Comparison of ENCODE assay signal across 1 cellular context in the genomic region with DNA sequence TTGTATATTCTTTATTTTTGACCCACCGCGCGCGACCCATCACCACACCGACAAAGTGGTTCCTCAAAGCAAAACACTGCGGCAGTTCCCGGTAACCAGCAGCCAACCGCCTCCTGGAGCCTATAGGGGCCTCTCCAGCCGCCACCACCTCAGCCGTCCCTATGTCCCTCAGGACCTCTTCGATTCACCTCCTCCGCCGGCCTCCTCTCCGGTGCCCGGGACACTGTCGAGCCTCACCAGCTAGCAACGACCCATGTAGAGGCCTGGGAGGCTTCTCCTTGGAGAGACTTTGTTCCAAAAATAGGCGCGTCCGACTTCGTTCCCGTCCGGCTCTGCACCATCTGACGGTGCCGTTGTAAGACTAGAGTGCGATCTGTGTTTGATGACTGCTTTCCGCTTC.
TF ChIP-seq lines count a peak whose summit lies in the region.

No MANE protein-coding gene starts in this region.

TF ChIP-seq in WTC11, 78 proteins besides CTCF, POLR2A, EP300 and RAD21 (continued from another document):
- TF ChIP-seq, protein P1, sequence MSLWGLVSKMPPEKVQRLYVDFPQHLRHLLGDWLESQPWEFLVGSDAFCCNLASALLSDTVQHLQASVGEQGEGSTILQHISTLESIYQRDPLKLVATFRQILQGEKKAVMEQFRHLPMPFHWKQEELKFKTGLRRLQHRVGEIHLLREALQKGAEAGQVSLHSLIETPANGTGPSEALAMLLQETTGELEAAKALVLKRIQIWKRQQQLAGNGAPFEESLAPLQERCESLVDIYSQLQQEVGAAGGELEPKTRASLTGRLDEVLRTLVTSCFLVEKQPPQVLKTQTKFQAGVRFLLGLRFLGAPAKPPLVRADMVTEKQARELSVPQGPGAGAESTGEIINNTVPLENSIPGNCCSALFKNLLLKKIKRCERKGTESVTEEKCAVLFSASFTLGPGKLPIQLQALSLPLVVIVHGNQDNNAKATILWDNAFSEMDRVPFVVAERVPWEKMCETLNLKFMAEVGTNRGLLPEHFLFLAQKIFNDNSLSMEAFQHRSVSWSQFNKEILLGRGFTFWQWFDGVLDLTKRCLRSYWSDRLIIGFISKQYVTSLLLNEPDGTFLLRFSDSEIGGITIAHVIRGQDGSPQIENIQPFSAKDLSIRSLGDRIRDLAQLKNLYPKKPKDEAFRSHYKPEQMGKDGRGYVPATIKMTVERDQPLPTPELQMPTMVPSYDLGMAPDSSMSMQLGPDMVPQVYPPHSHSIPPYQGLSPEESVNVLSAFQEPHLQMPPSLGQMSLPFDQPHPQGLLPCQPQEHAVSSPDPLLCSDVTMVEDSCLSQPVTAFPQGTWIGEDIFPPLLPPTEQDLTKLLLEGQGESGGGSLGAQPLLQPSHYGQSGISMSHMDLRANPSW (CRISPR knock-in tag; conservative IDR thresholded peaks at IDR 0.05; ENCODE audit: low read depth), result no peak
- no peak for TF ChIP-seq NR2C2 (CRISPR knock-in tag; IDR thresholded peaks at IDR 0.05)
